8 cellular contexts compared by ENCODE assay signal in genomic region chr4:165131247-165131832, GRCh38. TPM values are rescaled to one million over a fixed set of nuclear protein-coding genes. Genes with fewer than 3 reads are reported as not detected.
DNase-seq lines count a peak whose midpoint lies in the region; ATAC-seq and TF ChIP-seq lines count a peak whose summit lies in the region.

No MANE protein-coding gene starts in this region.

- H3K27ac ChIP-seq in Peyer's patch = no peak overlapping the region
- no peak overlapping the region for H3K27ac ChIP-seq in tibial nerve

- H3K9me3 ChIP-seq in Peyer's patch (no peaks in the 10 kb centered on the region), tibial nerve (no peaks in the 10 kb centered on the region)

- peaks cover 0 to 1% (median 0%) of the 10 kb centered on the region in 3 donors for H3K9me3 Mint-ChIP-seq in IgD-negative memory B cell
- H3K9me3 Mint-ChIP-seq in activated T-cell treated with anti-CD3 and anti-CD28 coated beads, Interleukin-2, amount 50 U/mL, for 72 hours = peaks cover 0 to 2% of the 10 kb centered on the region in 2 donors

- H3K36me3 ChIP-seq in Peyer's patch (no peaks in the 10 kb centered on the region), tibial nerve (no peaks in the 10 kb centered on the region)

- H3K4me1 Mint-ChIP-seq in IgD-negative memory B cell = peaks cover 28 to 43% (median 29%) of the 10 kb centered on the region in 3 donors
- H3K4me1 Mint-ChIP-seq in activated T-cell treated with anti-CD3 and anti-CD28 coated beads, Interleukin-2, amount 50 U/mL, for 72 hours (ENCODE audit: low read depth) = no peaks in the 10 kb centered on the region

- H3K36me3 Mint-ChIP-seq in IgD-negative memory B cell = peaks cover 3% of the 10 kb centered on the region
- H3K36me3 Mint-ChIP-seq in activated T-cell treated with anti-CD3 and anti-CD28 coated beads, Interleukin-2, amount 50 U/mL, for 72 hours (ENCODE audit: insufficient read depth in 2 of 2) = no peaks in the 10 kb centered on the region

- H3K4me3 ChIP-seq in Peyer's patch (no peak overlapping the region), fibroblast of villous mesenchyme (ENCODE audit: low read depth, low read length) (no peak overlapping the region), tibial nerve (no peak overlapping the region)

- TF ChIP-seq POLR2A in Peyer's patch (IDR thresholded peaks at IDR 0.05) (no peak), tibial nerve (IDR thresholded peaks at IDR 0.05) (no peak)

- DNase-seq in DMS79 (lab: John Stamatoyannopoulos, UW) (peak; percentile 7), Peyer's patch (peak; percentile 53 to 87 (median 58)), fibroblast of villous mesenchyme (ENCODE audit: low read depth) (peak; percentile 62), omental fat pad (ENCODE audit: low spot score) (peak; percentile 82), tibial nerve (ENCODE audit: low spot score in 2 of 2) (peak; percentile 41 to 84)
- DNase-seq in activated T-cell treated with anti-CD3 and anti-CD28 coated beads, Interleukin-2, amount 50 U/mL, for 72 hours = peak; percentile 71 to 83

- peak; percentile 68 for ATAC-seq in GM21526 (IDR thresholded peaks at IDR 0.05; ENCODE audit: low FRiP score, unreplicated experiment)
- peak; percentile 74 to 78 for ATAC-seq in activated T-cell treated with anti-CD3 and anti-CD28 coated beads, Interleukin-2, amount 50 U/mL, for 72 hours (replicated peaks in 1 of 2)
- ATAC-seq in omental fat pad (ENCODE audit: low FRiP score) = peak; percentile 74

- H3K27me3 ChIP-seq in Peyer's patch (no peaks in the 10 kb centered on the region), tibial nerve (no peaks in the 10 kb centered on the region)

- TF ChIP-seq CTCF in Peyer's patch (IDR thresholded peaks at IDR 0.05) = peak; percentile 67 to 95 (median 88)
- TF ChIP-seq CTCF in fibroblast of villous mesenchyme (IDR thresholded peaks at IDR 0.05; ENCODE audit: insufficient read depth, low read depth, low read length) = peak; percentile 95
- peak in 2 of 3 donors; percentile 58 to 67 for TF ChIP-seq CTCF in omental fat pad (IDR thresholded peaks at IDR 0.05)
- peak; percentile 83 to 94 (median 89) for TF ChIP-seq CTCF in tibial nerve (IDR thresholded peaks at IDR 0.05)

- 17 to 24% methylated on average over 9 of the region's 9 CpGs for WGBS in tibial nerve, 2 donors

- H3K4me1 ChIP-seq in Peyer's patch (no peaks in the 10 kb centered on the region), tibial nerve (peaks cover 0 to 7% (median 0%) of the 10 kb centered on the region in 4 donors)

- H3K4me3 Mint-ChIP-seq in IgD-negative memory B cell = peak overlapping the region in 3 of 4 donors; percentile 8 to 63 (median 11)
- no peak overlapping the region for H3K4me3 Mint-ChIP-seq in activated T-cell treated with anti-CD3 and anti-CD28 coated beads, Interleukin-2, amount 50 U/mL, for 72 hours

- peaks cover 3% of the 10 kb centered on the region for H3K27me3 Mint-ChIP-seq in IgD-negative memory B cell
- H3K27me3 Mint-ChIP-seq in activated T-cell treated with anti-CD3 and anti-CD28 coated beads, Interleukin-2, amount 50 U/mL, for 72 hours (ENCODE audit: low read depth) = peaks cover 11% of the 10 kb centered on the region

- H3K27ac Mint-ChIP-seq in IgD-negative memory B cell = no peak overlapping the region
- H3K27ac Mint-ChIP-seq in activated T-cell treated with anti-CD3 and anti-CD28 coated beads, Interleukin-2, amount 50 U/mL, for 72 hours = no peak overlapping the region

- TF ChIP-seq EP300 in tibial nerve (IDR thresholded peaks at IDR 0.05) = no peak

RNA-seq across cellular contexts. Expression of gene TMEM192, which starts 18.7 kb away (rescaled TPM):
- 25.1 TPM for polyA plus RNA-seq in IgD-negative memory B cell
- total RNA-seq in Peyer's patch (10 to 100 TPM in 3 of 4 donors, 1 to 10 TPM in 1; 6.2 to 13.5 (median 13.3) TPM), fibroblast of villous mesenchyme (6.8 and 11.7 TPM in 2 replicates), omental fat pad (10 to 100 TPM; 14.8 to 22.8 (median 15.7) TPM), tibial nerve (10 to 100 TPM; 15.6 to 32.4 (median 20.4) TPM)
- 10 to 100 TPM; 10.2 to 14.4 TPM for total RNA-seq in activated T-cell treated with anti-CD3 and anti-CD28 coated beads, Interleukin-2, amount 50 U/mL, for 72 hours

Comparison
In these comparisons a context has a peak if more than half of its experiments do, and no peak if none do; other contexts are left out.
1. DNase-seq: peak in every context shown above with its lines; median percentile 82 in omental fat pad; 77 in activated T-cell treated with anti-CD3 and anti-CD28 coated beads, Interleukin-2, amount 50 U/mL, for 72 hours; 62 in tibial nerve; 62 in fibroblast of villous mesenchyme; 58 in Peyer's patch; 7 in DMS79.
2. H3K4me3 Mint-ChIP-seq: peak in IgD-negative memory B cell (3 of 4); none in activated T-cell treated with anti-CD3 and anti-CD28 coated beads, Interleukin-2, amount 50 U/mL, for 72 hours (0 of 2).
3. Peak in every context shown above with its lines, with median percentiles within 50 percentile points of each other: ATAC-seq and CTCF ChIP-seq.